36 cellular contexts compared by ENCODE assay signal in genomic region chrX:105307762-105308161, GRCh38.
DNase-seq lines count a peak whose midpoint lies in the region; ATAC-seq and TF ChIP-seq lines count a peak whose summit lies in the region.
"Had no signal": no experiment of that assay in that cellular context is flagged by ENCODE, and none has a peak within 500 bp of the region (broad histone marks: within the 10 kb centered on the region; RNA-seq: fewer than 3 reads in every experiment).

No MANE protein-coding gene starts in this region.

- H3K4me3 ChIP-seq in breast epithelium (no peak overlapping the region), cardiac fibroblast (replicated peaks in 1 of 2; ENCODE audit: low read depth in 2 of 2, low read length in 2 of 2) (no peak overlapping the region)
- H3K4me3 ChIP-seq: GM23338, lung, mucosa of descending colon, prostate gland, SJSA1 had no signal

- no peak for DNase-seq in MCF 10A (ENCODE audit: unreplicated experiment)
- no peak for DNase-seq in breast epithelium (ENCODE audit: low spot score in 2 of 2)
- peak; percentile 16 to 60 for DNase-seq in cardiac fibroblast (ENCODE audit: low read depth in 2 of 2)
- peak in 1 of 2 donors; percentile 51 for DNase-seq in foreskin keratinocyte
- DNase-seq in GM10266 (ENCODE audit: extremely low spot score) = no peak
- DNase-seq in foreskin melanocyte = no peak
- DNase-seq: 8988T; activated CD4-positive, alpha-beta T cell treated with anti-CD3 and anti-CD28 coated beads for 36 hours; activated CD8-positive, alpha-beta T cell treated with anti-CD3 and anti-CD28 coated beads, Interleukin-2, amount 10 ng/mL, durations not matched to agents 7 days and 5 days; activated naive CD4-positive, alpha-beta T cell treated with anti-CD3 and anti-CD28 coated beads, Interleukin-2, amount 50 U/mL, for 16 hours; central memory CD4-positive, alpha-beta T cell; COR-L47; endodermal cell; head of caudate nucleus; kidney glomerular epithelial cell; mucosa of descending colon; natural killer cell; NCI-H1105; NCI-H187 treated with DMSO at 0.1 percent for 48 hours; NCI-H2171; NCI-H510A; occipital lobe; RPMI8226; T1000 had no signal

- peaks cover 0 to 16% of the 10 kb centered on the region in 2 donors for H3K27me3 ChIP-seq in breast epithelium
- no peaks in the 10 kb centered on the region for H3K27me3 ChIP-seq in foreskin keratinocyte
- H3K27me3 ChIP-seq: SJSA1 had no signal

- H3K4me3 Mint-ChIP-seq in MCF 10A (ENCODE audit: unreplicated experiment) = no peak overlapping the region
- H3K4me3 Mint-ChIP-seq: activated CD4-positive, alpha-beta T cell treated with anti-CD3 and anti-CD28 coated beads for 36 hours; activated CD8-positive, alpha-beta T cell treated with anti-CD3 and anti-CD28 coated beads, Interleukin-2, amount 10 ng/mL, durations not matched to agents 7 days and 5 days; activated T-helper 17 cell treated with anti-CD3 and anti-CD28 coated beads, Interleukin-2, amount 50 U/mL, for 72 hours; endodermal cell; GM23338; natural killer cell; stimulated activated effector memory CD8-positive, alpha-beta T cell treated with anti-CD3 and anti-CD28 coated beads, Interleukin-12 subunit alpha, Interleukin-12 subunit beta, amount 100 ng/mL, for 72 hours; type B pancreatic cell had no signal

- CTCF ChIA-PET in MCF 10A (lab: Yijun Ruan, JAX) = no interaction called here

- H3K36me3 ChIP-seq in breast epithelium = no peaks in the 10 kb centered on the region
- H3K36me3 ChIP-seq: prostate gland, SJSA1 had no signal

- no TSS peak for BruUV-seq in MCF 10A (replicated peaks; lab: Mats Ljungman, UMichigan)

- no peak overlapping the region for H3K27ac ChIP-seq in breast epithelium
- peak overlapping the region; percentile 52 for H3K27ac ChIP-seq in foreskin keratinocyte
- H3K27ac ChIP-seq: C4-2B, prostate gland, SJSA1, VCaP had no signal

- no peaks in the 10 kb centered on the region for H3K9me3 Mint-ChIP-seq in MCF 10A (ENCODE audit: unreplicated experiment)
- H3K9me3 Mint-ChIP-seq: activated T-helper 17 cell treated with anti-CD3 and anti-CD28 coated beads, Interleukin-2, amount 50 U/mL, for 72 hours; stimulated activated effector memory CD8-positive, alpha-beta T cell treated with anti-CD3 and anti-CD28 coated beads, Interleukin-12 subunit alpha, Interleukin-12 subunit beta, amount 100 ng/mL, for 72 hours; type B pancreatic cell had no signal

- no peak for TF ChIP-seq CTCF in MCF 10A (IDR thresholded peaks at IDR 0.05; ENCODE audit: unreplicated experiment)
- no peak for TF ChIP-seq CTCF in breast epithelium (IDR thresholded peaks at IDR 0.05)
- TF ChIP-seq CTCF in cardiac fibroblast (IDR thresholded peaks at IDR 0.05; ENCODE audit: low read depth, low read length) = no peak
- no peak for TF ChIP-seq CTCF in foreskin keratinocyte (conservative IDR thresholded peaks at IDR 0.05)
- no peak for TF ChIP-seq CTCF in GM10266 (IDR thresholded peaks at IDR 0.05; ENCODE audit: control insufficient read depth, insufficient read depth, low read depth, missing control alignments)

- H3K27ac Mint-ChIP-seq in MCF 10A (ENCODE audit: low read depth, unreplicated experiment) = peak overlapping the region; percentile 74
- H3K27ac Mint-ChIP-seq: activated CD4-positive, alpha-beta T cell treated with anti-CD3 and anti-CD28 coated beads for 36 hours; activated CD8-positive, alpha-beta T cell treated with anti-CD3 and anti-CD28 coated beads, Interleukin-2, amount 10 ng/mL, durations not matched to agents 7 days and 5 days; activated T-helper 17 cell treated with anti-CD3 and anti-CD28 coated beads, Interleukin-2, amount 50 U/mL, for 72 hours; endodermal cell; GM23338; natural killer cell; stimulated activated effector memory CD8-positive, alpha-beta T cell treated with anti-CD3 and anti-CD28 coated beads, Interleukin-12 subunit alpha, Interleukin-12 subunit beta, amount 100 ng/mL, for 72 hours; type B pancreatic cell had no signal

- POLR2A ChIA-PET in MCF 10A (lab: Yijun Ruan, JAX) = interaction anchor here (0.5 kb wide), 1 partner anchor 155 kb away, joined by 3 read pairs; no protein-coding TSS in a partner anchor

- no peaks in the 10 kb centered on the region for H3K36me3 Mint-ChIP-seq in MCF 10A (ENCODE audit: insufficient read depth, unreplicated experiment)
- H3K36me3 Mint-ChIP-seq: natural killer cell; stimulated activated effector memory CD8-positive, alpha-beta T cell treated with anti-CD3 and anti-CD28 coated beads, Interleukin-12 subunit alpha, Interleukin-12 subunit beta, amount 100 ng/mL, for 72 hours; type B pancreatic cell had no signal

- peaks cover 60% of the 10 kb centered on the region for H3K27me3 Mint-ChIP-seq in MCF 10A (ENCODE audit: insufficient read depth, unreplicated experiment)
- H3K27me3 Mint-ChIP-seq: activated CD4-positive, alpha-beta T cell treated with anti-CD3 and anti-CD28 coated beads for 36 hours; activated T-helper 17 cell treated with anti-CD3 and anti-CD28 coated beads, Interleukin-2, amount 50 U/mL, for 72 hours; type B pancreatic cell had no signal

- peak; percentile 62 for ATAC-seq in foreskin keratinocyte
- no peak for ATAC-seq in GM19455 (IDR thresholded peaks at IDR 0.05; ENCODE audit: unreplicated experiment)
- no peak for ATAC-seq in HG03354 (IDR thresholded peaks at IDR 0.05; ENCODE audit: poor library complexity, severe bottlenecking, unreplicated experiment)
- ATAC-seq: activated CD4-positive, alpha-beta T cell treated with anti-CD3 and anti-CD28 coated beads for 36 hours; activated CD8-positive, alpha-beta T cell treated with anti-CD3 and anti-CD28 coated beads, Interleukin-2, amount 10 ng/mL, durations not matched to agents 7 days and 5 days; activated T-helper 17 cell treated with anti-CD3 and anti-CD28 coated beads, Interleukin-2, amount 50 U/mL, for 72 hours; GM23338; mucosa of descending colon; natural killer cell; sciatic nerve; stimulated activated effector memory CD8-positive, alpha-beta T cell treated with anti-CD3 and anti-CD28 coated beads, Interleukin-12 subunit alpha, Interleukin-12 subunit beta, amount 100 ng/mL, for 72 hours had no signal

- no peak for TF ChIP-seq POLR2A in breast epithelium (IDR thresholded peaks at IDR 0.05)

- no peaks in the 10 kb centered on the region for H3K9me3 ChIP-seq in breast epithelium
- H3K9me3 ChIP-seq: mucosa of descending colon, prostate gland, SJSA1 had no signal

- H3K4me1 Mint-ChIP-seq in MCF 10A (ENCODE audit: insufficient read depth, unreplicated experiment) = peaks cover 3% of the 10 kb centered on the region
- H3K4me1 Mint-ChIP-seq: activated CD4-positive, alpha-beta T cell treated with anti-CD3 and anti-CD28 coated beads for 36 hours; activated T-helper 17 cell treated with anti-CD3 and anti-CD28 coated beads, Interleukin-2, amount 50 U/mL, for 72 hours; endodermal cell; GM23338; natural killer cell; stimulated activated effector memory CD8-positive, alpha-beta T cell treated with anti-CD3 and anti-CD28 coated beads, Interleukin-12 subunit alpha, Interleukin-12 subunit beta, amount 100 ng/mL, for 72 hours had no signal

- intact Hi-C loops in MCF 10A (cut with micrococcal nuclease) (no loop called here), breast epithelium (cut with DNase I; ENCODE audit: low total_unique reads) (no loop called here)

- no peaks in the 10 kb centered on the region for H3K4me1 ChIP-seq in breast epithelium
- H3K4me1 ChIP-seq in foreskin keratinocyte = peaks cover 13% of the 10 kb centered on the region
- H3K4me1 ChIP-seq: prostate gland, SJSA1 had no signal

Comparison
In these comparisons a context has a peak if more than half of its experiments do, and no peak if none do; other contexts are left out.
1. DNase-seq: peak in cardiac fibroblast (2 of 2); none in MCF 10A (single experiment), breast epithelium (0 of 2), GM10266 (single experiment) and foreskin melanocyte (single experiment).